Comparison of ENCODE assay signal across 11 cellular contexts in the genomic region with DNA sequence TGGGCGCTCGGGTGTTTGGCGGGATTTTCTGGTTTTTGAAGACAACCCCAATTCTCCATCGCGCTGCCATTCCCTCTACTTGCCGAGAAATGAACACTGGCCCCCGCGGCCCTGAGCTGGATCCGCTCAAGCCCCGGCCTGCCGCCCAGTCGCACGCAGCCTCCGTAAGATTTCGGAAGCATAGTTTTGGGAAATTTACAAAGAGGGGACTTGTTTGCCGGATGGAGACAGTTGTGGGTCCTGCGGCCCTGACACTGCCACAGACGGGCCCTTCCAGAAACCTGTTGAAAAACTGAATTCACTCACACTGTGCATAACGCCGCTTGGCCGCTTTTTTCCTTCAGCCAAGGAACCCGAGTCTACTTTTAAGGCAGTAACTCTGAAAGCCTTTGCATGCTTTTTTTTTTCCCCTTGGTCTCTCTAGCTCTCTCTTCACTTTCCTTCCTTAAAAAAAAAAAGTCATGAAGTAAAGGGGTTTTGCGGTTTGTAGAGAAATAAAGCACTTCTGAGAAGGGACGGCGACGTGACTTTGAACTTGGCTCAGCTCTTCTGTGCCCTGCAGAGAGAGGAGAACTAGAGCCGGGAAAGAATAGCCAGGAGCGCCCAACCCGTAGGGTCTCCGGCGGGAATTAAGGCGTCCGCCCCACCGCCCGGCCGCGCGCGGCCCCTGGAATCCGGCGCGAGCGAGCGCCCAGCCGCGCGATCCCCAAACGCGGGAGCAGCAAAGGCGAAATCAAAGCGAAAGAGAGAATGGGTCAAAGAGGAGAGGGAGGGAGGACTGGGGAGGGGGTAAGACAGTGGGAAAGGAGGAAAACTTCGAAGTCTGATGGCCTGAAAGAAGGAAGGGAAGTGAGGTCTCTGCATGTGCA. TPM values are rescaled to one million over a fixed set of nuclear protein-coding genes. Genes with fewer than 3 reads are reported as not detected.
DNase-seq lines count a peak whose midpoint lies in the region; ATAC-seq, FAIRE-seq and TF ChIP-seq lines count a peak whose summit lies in the region.
"Had no signal": no experiment of that assay in that cellular context is flagged by ENCODE, and none has a peak within 500 bp of the region (broad histone marks: within the 10 kb centered on the region; RNA-seq: fewer than 3 reads in every experiment).

No MANE protein-coding gene starts in this region.

- no peak overlapping the region for H2AFZ ChIP-seq in GM23338
- H2AFZ ChIP-seq in GM12878 (ENCODE audit: control insufficient read depth, low read depth, low read length): no peak overlapping the region

- peaks cover 91% of the 10 kb centered on the region for H3K27me3 ChIP-seq in CD4-positive, alpha-beta T cell (ENCODE audit: control insufficient read depth, insufficient read depth, low read length)
- H3K27me3 ChIP-seq in GM23338 (ENCODE audit: insufficient read depth): peaks cover 59% of the 10 kb centered on the region
- peaks cover 6 to 29% of the 10 kb centered on the region in 2 experiments for H3K27me3 ChIP-seq in GM12878 (replicated peaks in 1 of 2; ENCODE audit: control insufficient read depth in 2 of 2, insufficient read depth in 2 of 2, low read length in 1 of 2)
- peaks cover 22% of the 10 kb centered on the region for H3K27me3 ChIP-seq in layer of hippocampus (ENCODE audit: control insufficient read depth, insufficient read depth, low read length)

- peak overlapping the region; percentile 89 for H3K4me3 ChIP-seq in GM23338
- H3K4me3 ChIP-seq in GM12878: no peak overlapping the region

- H3K27ac ChIP-seq in CD4-positive, alpha-beta T cell (ENCODE audit: low read depth, low read length): no peak overlapping the region
- H3K27ac ChIP-seq in GM23338 (ENCODE audit: low read depth): 0 out of 2 replicates have a peak overlapping the region, but pooled peaks have one; percentile 48
- no peak overlapping the region for H3K27ac ChIP-seq in GM12878 (ENCODE audit: control insufficient read depth, insufficient read depth)
- H3K27ac ChIP-seq in layer of hippocampus (ENCODE audit: low read depth, low read length): peak overlapping the region; percentile 88

- peaks cover 21% of the 10 kb centered on the region for H3K9me3 Mint-ChIP-seq in CD4-positive, alpha-beta T cell
- H3K9me3 Mint-ChIP-seq in GM23338 (peaks cover 7% of the 10 kb centered on the region), immature natural killer cell (peaks cover 8 to 41% (median 14%) of the 10 kb centered on the region in 6 donors)

- SMC1A ChIA-PET in GM12878 (lab: Charles Lee; ENCODE audit: uncharacterized antibody, unreplicated experiment): no interaction called here

- TF ChIP-seq POLR2A in GM12878 (IDR thresholded peaks at IDR 0.05; ENCODE audit: low read depth, low read length): no peak

- H3K4me2 ChIP-seq in GM23338: peak overlapping the region; percentile 98
- no peak overlapping the region for H3K4me2 ChIP-seq in GM12878 (ENCODE audit: control insufficient read depth, insufficient read depth)

- CTCF ChIA-PET in CD4-positive, alpha-beta T cell (lab: Charles Lee): interaction anchor here (0.7 kb wide), 3 partner anchors 10 to 1414 kb away, joined by 3 to 4 read pairs (median 3); no protein-coding TSS in a partner anchor
- CTCF ChIA-PET in GM12878 (lab: Yijun Ruan, JAX): no interaction called here

- POLR2A ChIA-PET in CD4-positive, alpha-beta T cell (lab: Charles Lee): interaction anchor here (0.6 kb wide), 1 partner anchor 322 kb away, joined by 3 read pairs; no protein-coding TSS in a partner anchor
- POLR2A ChIA-PET in GM12878 (lab: Charles Lee): no interaction called here

- ATAC-seq in CD4-positive, alpha-beta T cell (ENCODE audit: poor library complexity): no peak
- ATAC-seq in GM23338 (peak; percentile 9), GM12878 (no peak)
- ATAC-seq: CD8-positive, alpha-beta T cell; stimulated activated memory B cell treated with anti-CD40 and anti-IgM and Interleukin-4, amounts not matched to agents 10 μg/mL and 1 μg/mL and 100 μg/mL, for 72 hours had no signal

- in situ Hi-C loops in GM12878 (cut with MboI): no loop called here

- H3K4me1 ChIP-seq in GM23338 (ENCODE audit: insufficient read depth) (peaks cover 44% of the 10 kb centered on the region), GM12878 (ENCODE audit: control insufficient read depth, insufficient read depth, low read length) (no peaks in the 10 kb centered on the region)

- H3K9me2 ChIP-seq in GM23338 (ENCODE audit: insufficient read depth): no peaks in the 10 kb centered on the region

- H3K4me1 Mint-ChIP-seq in CD4-positive, alpha-beta T cell (ENCODE audit: low read depth): no peaks in the 10 kb centered on the region
- H3K4me1 Mint-ChIP-seq in GM23338: peaks cover 54% of the 10 kb centered on the region
- H3K4me1 Mint-ChIP-seq in immature natural killer cell: peaks cover 8 to 17% of the 10 kb centered on the region in 2 donors
- H3K4me1 Mint-ChIP-seq: stimulated activated memory B cell treated with anti-CD40 and anti-IgM and Interleukin-4, amounts not matched to agents 10 μg/mL and 1 μg/mL and 100 μg/mL, for 72 hours had no signal

- H3K9ac ChIP-seq in GM12878 (ENCODE audit: control insufficient read depth, insufficient read depth, low read length): no peak overlapping the region

- H3K4me3 Mint-ChIP-seq in CD4-positive, alpha-beta T cell: peak overlapping the region; percentile 31
- peak overlapping the region; percentile 74 for H3K4me3 Mint-ChIP-seq in GM23338
- peak overlapping the region in 2 of 5 donors; percentile 13 to 47 for H3K4me3 Mint-ChIP-seq in immature natural killer cell
- H3K4me3 Mint-ChIP-seq: stimulated activated memory B cell treated with anti-CD40 and anti-IgM and Interleukin-4, amounts not matched to agents 10 μg/mL and 1 μg/mL and 100 μg/mL, for 72 hours had no signal

- DNase-seq in CD4-positive, alpha-beta T cell: no peak
- DNase-seq in GM23338 (ENCODE audit: low spot score) (peak; percentile 82), GM12878 (ENCODE audit: low read depth, low spot score) (no peak), T-helper 9 cell (no peak), nucleus accumbens (lab: John Stamatoyannopoulos, UW) (no peak), immature natural killer cell (no peak)
- DNase-seq in stimulated activated CD8-positive, alpha-beta memory T cell treated with anti-CD3 and anti-CD28 coated beads, Interleukin-4, amount 100 ng/mL, for 48 hours: no peak
- DNase-seq: activated CD4-positive, CD25-positive, alpha-beta regulatory T cell treated with anti-CD3 and anti-CD28 coated beads, Interleukin-2, amount 50 U/mL, for 72 hours had no signal

- RAD21 ChIA-PET in GM12878 (lab: Charles Lee; ENCODE audit: unreplicated experiment): no interaction called here

- H3F3A ChIP-seq in GM23338 (replicated peaks; ENCODE audit: low read depth): peaks cover 26% of the 10 kb centered on the region

- 35% methylated on average over 50 of the region's 52 CpGs for WGBS in GM12878 (ENCODE audit: insufficient coverage, insufficient replicate concordance, low lambda C conversion rate, missing lambda C conversion rate)

- H3K36me3 ChIP-seq in GM23338 (ENCODE audit: insufficient read depth): no peaks in the 10 kb centered on the region
- H3K36me3 ChIP-seq in GM12878 (ENCODE audit: control insufficient read depth in 2 of 2, insufficient read depth in 2 of 2, low read length in 1 of 2): no peaks in the 10 kb centered on the region

- H3K36me3 Mint-ChIP-seq in CD4-positive, alpha-beta T cell (ENCODE audit: low read depth): no peaks in the 10 kb centered on the region
- H3K36me3 Mint-ChIP-seq in GM23338 (ENCODE audit: low read depth) (peaks cover 8% of the 10 kb centered on the region), immature natural killer cell (peaks cover 0 to 9% (median 4%) of the 10 kb centered on the region in 3 donors)
- H3K36me3 Mint-ChIP-seq: CD8-positive, alpha-beta T cell; stimulated activated memory B cell treated with anti-CD40 and anti-IgM and Interleukin-4, amounts not matched to agents 10 μg/mL and 1 μg/mL and 100 μg/mL, for 72 hours had no signal

- intact Hi-C loops in CD4-positive, alpha-beta T cell (cut with DNase I, micrococcal nuclease): no loop called here
- intact Hi-C loops in GM12878 (cut with micrococcal nuclease; ENCODE audit: unreplicated experiment): no loop called here

- TF ChIP-seq RAD21 in GM12878 (IDR thresholded peaks at IDR 0.05; ENCODE audit: insufficient read depth, low read depth, low read length): no peak

- no peak for TF ChIP-seq CTCF in CD4-positive, alpha-beta T cell (IDR thresholded peaks at IDR 0.05)
- TF ChIP-seq CTCF in GM23338 (conservative IDR thresholded peaks at IDR 0.05; ENCODE audit: low read depth in 2 of 2): no peak
- TF ChIP-seq CTCF in GM12878 (IDR thresholded peaks at IDR 0.05 in 2 of 3, conservative IDR thresholded peaks at IDR 0.05 in 1 of 3; ENCODE audit: control insufficient read depth in 2 of 3, extremely low read depth in 1 of 3, insufficient read depth in 1 of 3, low read depth in 3 of 3, low read length in 3 of 3): no peak

- H4K20me1 ChIP-seq in GM23338 (replicated peaks; ENCODE audit: insufficient read depth) (peaks cover 4% of the 10 kb centered on the region; the same call in 1 of the 2 replicates), GM12878 (ENCODE audit: control insufficient read depth, insufficient read depth) (no peaks in the 10 kb centered on the region)

- TF ChIP-seq EP300 in GM12878 (IDR thresholded peaks at IDR 0.05; ENCODE audit: borderline replicate concordance in 1 of 2, control insufficient read depth in 1 of 2, low read depth in 2 of 2, low read length in 2 of 2): no peak

- BruUV-seq in GM12878 (replicated peaks; lab: Mats Ljungman, UMichigan): no TSS peak

- H3K79me2 ChIP-seq in GM23338 (replicated peaks; ENCODE audit: insufficient read depth) (peaks cover 23% of the 10 kb centered on the region), GM12878 (ENCODE audit: control insufficient read depth, insufficient read depth, low read length) (no peaks in the 10 kb centered on the region)

- H3K27me3 Mint-ChIP-seq in CD4-positive, alpha-beta T cell: peaks cover 74% of the 10 kb centered on the region
- peaks cover 51% of the 10 kb centered on the region for H3K27me3 Mint-ChIP-seq in GM23338 (ENCODE audit: insufficient read depth, low read depth, poor library complexity)
- peaks cover 54 to 71% (median 66%) of the 10 kb centered on the region in 3 donors for H3K27me3 Mint-ChIP-seq in immature natural killer cell (ENCODE audit: low read depth in 3 of 3)

- no peak for FAIRE-seq in GM12878 (lab: Jason Lieb, UNC)

- peak overlapping the region; percentile 7 for H3K27ac Mint-ChIP-seq in CD4-positive, alpha-beta T cell
- H3K27ac Mint-ChIP-seq in GM23338 (0 out of 2 replicates have a peak overlapping the region, but pooled peaks have one; percentile 79), immature natural killer cell (no peak overlapping the region)
- H3K27ac Mint-ChIP-seq: CD8-positive, alpha-beta T cell; stimulated activated memory B cell treated with anti-CD40 and anti-IgM and Interleukin-4, amounts not matched to agents 10 μg/mL and 1 μg/mL and 100 μg/mL, for 72 hours had no signal

- peaks cover 51% of the 10 kb centered on the region for H3K9me3 ChIP-seq in CD4-positive, alpha-beta T cell (ENCODE audit: control insufficient read depth, low read length)
- H3K9me3 ChIP-seq in GM12878 (replicated peaks; ENCODE audit: control insufficient read depth, insufficient read depth, low read length): no peaks in the 10 kb centered on the region; the same call in 2 of the 3 replicates

RNA-seq across cellular contexts. Expression of a gene that starts 3.4 kb away (rescaled TPM):
- total RNA-seq in CD4-positive, alpha-beta T cell: not detected
- total RNA-seq in GM23338 (2014; rRNA removed; shearing (Covaris generic)): 76.2 and 87.9 TPM in 2 replicates
- polyA plus RNA-seq in GM23338 (2016; fragmentation: Nextera tagmentation; extraction: Ambion mirVana) (62.6 and 63.2 TPM in 2 replicates), GM12878 (2011; rRNA removed) (not detected in 2 replicates), GM12878 (2014; fragmentation: Illumina TruSeq; extraction: Trizol) (not detected in 2 replicates), GM12878 (2014; fragmentation: Nextera tagmentation; extraction: Ambion mirVana) (not detected), GM12878 (2014; rRNA removed) (not detected in 2 replicates), GM12878 (2016; fragmentation: Nextera tagmentation; extraction: Ambion mirVana) (under 1 TPM; 0.05 TPM), immature natural killer cell (not detected)
- not detected in 2 replicates for total RNA-seq in GM12878 (2013; cell fraction: nucleolus; rRNA removed)
- total RNA-seq in GM12878 (2014; rRNA removed) (not detected in 2 replicates), GM12878 (2014; rRNA removed; fragmentation: Illumina TruSeq; extraction: Trizol) (not detected in 2 replicates), GM12878 (2021) (not detected in 2 replicates)
- not detected for polyA plus RNA-seq in GM12878 (2011; ENCODE audit: low read depth)
- not detected in 2 replicates for polyA plus RNA-seq in GM12878 (2011; cell fraction: cytosol; rRNA removed)
- polyA plus RNA-seq in GM12878 (2011; cell fraction: nucleus; rRNA removed): not detected in 2 replicates
- not detected in 2 replicates for polyA plus RNA-seq in GM12878 (2012)
- not detected in 2 replicates for polyA minus RNA-seq in GM12878 (2011; rRNA and poly(A)+ RNA removed)
- polyA minus RNA-seq in GM12878 (2011; cell fraction: cytosol; rRNA and poly(A)+ RNA removed): not detected in 2 replicates
- polyA minus RNA-seq in GM12878 (2011; cell fraction: nucleus; rRNA and poly(A)+ RNA removed): not detected in 2 replicates
- total RNA-seq: CD8-positive, alpha-beta T cell had no signal

RNA-seq across cellular contexts. Expression of a gene that starts 6.6 kb away (rescaled TPM):
- not detected for total RNA-seq in CD4-positive, alpha-beta T cell
- total RNA-seq in GM23338 (2014; rRNA removed; shearing (Covaris generic)): 28.0 and 32.6 TPM in 2 replicates
- 14.1 and 17.2 TPM in 2 replicates for polyA plus RNA-seq in GM23338 (2016; fragmentation: Nextera tagmentation; extraction: Ambion mirVana)
- total RNA-seq in GM12878 (2013; cell fraction: nucleolus; rRNA removed): not detected in 2 replicates
- not detected in 2 replicates for total RNA-seq in GM12878 (2014; rRNA removed)
- not detected in 2 replicates for total RNA-seq in GM12878 (2014; rRNA removed; fragmentation: Illumina TruSeq; extraction: Trizol)
- total RNA-seq in GM12878 (2021): not detected in 2 replicates
- polyA plus RNA-seq in GM12878 (2011; ENCODE audit: low read depth): not detected
- polyA plus RNA-seq in GM12878 (2011; rRNA removed): not detected in 2 replicates
- polyA plus RNA-seq in GM12878 (2011; cell fraction: cytosol; rRNA removed): not detected in 2 replicates
- not detected in 2 replicates for polyA plus RNA-seq in GM12878 (2011; cell fraction: nucleus; rRNA removed)
- not detected in 2 replicates for polyA plus RNA-seq in GM12878 (2012)
- polyA plus RNA-seq in GM12878 (2014; fragmentation: Illumina TruSeq; extraction: Trizol): not detected in 2 replicates
- not detected for polyA plus RNA-seq in GM12878 (2014; fragmentation: Nextera tagmentation; extraction: Ambion mirVana)
- polyA plus RNA-seq in GM12878 (2014; rRNA removed): not detected in 2 replicates
- not detected for polyA plus RNA-seq in GM12878 (2016; fragmentation: Nextera tagmentation; extraction: Ambion mirVana)
- polyA minus RNA-seq in GM12878 (2011; rRNA and poly(A)+ RNA removed): not detected in 2 replicates
- not detected in 2 replicates for polyA minus RNA-seq in GM12878 (2011; cell fraction: cytosol; rRNA and poly(A)+ RNA removed)
- 0.10 TPM in 1 of 2 replicates, not detected in the other for polyA minus RNA-seq in GM12878 (2011; cell fraction: nucleus; rRNA and poly(A)+ RNA removed)
- polyA plus RNA-seq in immature natural killer cell: not detected
- total RNA-seq: CD8-positive, alpha-beta T cell had no signal

Comparison
In these comparisons a context has a peak if more than half of its experiments do, and no peak if none do; other contexts are left out.
1. H3K27ac ChIP-seq: peak in GM23338 (single experiment) and layer of hippocampus (single experiment); none in CD4-positive, alpha-beta T cell (single experiment) and GM12878 (single experiment).
2. H3K27ac Mint-ChIP-seq: peak in CD4-positive, alpha-beta T cell (single experiment) and GM23338 (single experiment); none in immature natural killer cell (0 of 6).
3. RNA of a gene that starts 3.4 kb away (total RNA-seq): 76.2 to 87.9 TPM in GM23338; not detected in CD4-positive, alpha-beta T cell and not detected in GM12878; every median in the first group is over 10 times any median in the second.
4. RNA of a gene that starts 6.6 kb away (total RNA-seq): 28.0 to 32.6 TPM in GM23338; not detected in CD4-positive, alpha-beta T cell and not detected in GM12878; every median in the first group is over 10 times any median in the second.